ENCODE assay signal across 8 cellular contexts in the genomic region with DNA sequence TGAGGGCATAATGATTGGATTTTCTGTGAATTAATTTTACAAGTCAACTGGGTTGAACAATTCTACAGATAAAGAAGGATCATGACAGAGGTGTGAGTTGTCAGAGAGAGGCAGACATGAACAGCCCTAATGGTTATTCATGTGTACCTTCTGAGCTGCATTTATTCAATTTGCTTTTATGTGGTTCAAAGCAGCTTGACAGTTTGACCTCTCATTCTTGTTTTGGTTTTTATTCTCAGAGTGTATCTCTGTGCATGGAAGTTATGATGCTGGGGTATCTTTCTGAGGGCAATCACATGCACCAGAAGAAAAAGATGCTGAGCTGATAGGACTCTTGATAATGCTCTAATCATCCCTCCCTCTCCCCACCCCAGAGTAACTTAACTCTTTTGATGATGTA.
"Had no signal": no experiment of that assay in that cellular context is flagged by ENCODE, and none has a peak within 500 bp of the region (broad histone marks: within the 10 kb centered on the region; RNA-seq: fewer than 3 reads in every experiment).

No MANE protein-coding gene starts in this region.

- H2AFZ ChIP-seq: GM23248 had no signal

- H3K27ac ChIP-seq: GM23248 had no signal

- H3K4me3 ChIP-seq: GM23248, HAP-1, K562 had no signal

- ATAC-seq: K562 had no signal

- H3K36me3 ChIP-seq: HAP-1 had no signal

- H3K4me1 ChIP-seq: HAP-1 had no signal

- DNase-seq: GM23248, GOT3, H7, IMR-90, KG1 had no signal

- H3K9me3 ChIP-seq: HAP-1 had no signal

- FAIRE-seq: HTR-8/SVneo, K562 had no signal

- H3K9ac ChIP-seq: GM23248 had no signal
